ENCODE assay signal across 1 cellular context in genomic region chr22:36872084-36872483, GRCh38.
TF ChIP-seq lines count a peak whose summit lies in the region.

No MANE protein-coding gene starts in this region.

TF ChIP-seq in GM23338, 12 proteins besides CTCF, POLR2A, EP300 and RAD21:
- TF ChIP-seq ETS1 (IDR thresholded peaks at IDR 0.05) (no peak), NANOG (IDR thresholded peaks at IDR 0.05; ENCODE audit: borderline replicate concordance) (no peak), JUNB (IDR thresholded peaks at IDR 0.05; ENCODE audit: unreplicated experiment) (no peak), EZH2 (IDR thresholded peaks at IDR 0.05; ENCODE audit: low read depth, unreplicated experiment) (no peak), ZNF114 (CRISPR knock-in tag; IDR thresholded peaks at IDR 0.05) (no peak), ZNF462 (CRISPR knock-in tag; IDR thresholded peaks at IDR 0.05) (no peak), EZH2phosphoT487 (IDR thresholded peaks at IDR 0.05; ENCODE audit: unreplicated experiment) (no peak), ZNF331 (CRISPR knock-in tag; IDR thresholded peaks at IDR 0.05; ENCODE audit: low read depth) (no peak), STAT1 (IDR thresholded peaks at IDR 0.05; ENCODE audit: unreplicated experiment) (no peak), CREB1 (CRISPR knock-in tag; IDR thresholded peaks at IDR 0.05; ENCODE audit: low read depth) (no peak), POLR2AphosphoS5 (IDR thresholded peaks at IDR 0.05; ENCODE audit: low read depth) (no peak), REST (IDR thresholded peaks at IDR 0.05; ENCODE audit: unreplicated experiment) (no peak)
TF ChIP-seq in GM23338: peak in this region for 0.
